Comparison of ENCODE assay signal across 1 cellular context in genomic region chr19:34359954-34360315, GRCh38.
TF ChIP-seq lines count a peak whose summit lies in the region.

No MANE protein-coding gene starts in this region.

TF ChIP-seq in H1, 55 proteins besides CTCF, POLR2A, EP300 and RAD21:
- TF ChIP-seq TEAD4 (IDR thresholded peaks at IDR 0.05; ENCODE audit: low read depth, low read length) (no peak), SRF (IDR thresholded peaks at IDR 0.05; ENCODE audit: low read depth, low read length) (no peak)
